Comparison of ENCODE assay signal across 8 cellular contexts in the genomic region with DNA sequence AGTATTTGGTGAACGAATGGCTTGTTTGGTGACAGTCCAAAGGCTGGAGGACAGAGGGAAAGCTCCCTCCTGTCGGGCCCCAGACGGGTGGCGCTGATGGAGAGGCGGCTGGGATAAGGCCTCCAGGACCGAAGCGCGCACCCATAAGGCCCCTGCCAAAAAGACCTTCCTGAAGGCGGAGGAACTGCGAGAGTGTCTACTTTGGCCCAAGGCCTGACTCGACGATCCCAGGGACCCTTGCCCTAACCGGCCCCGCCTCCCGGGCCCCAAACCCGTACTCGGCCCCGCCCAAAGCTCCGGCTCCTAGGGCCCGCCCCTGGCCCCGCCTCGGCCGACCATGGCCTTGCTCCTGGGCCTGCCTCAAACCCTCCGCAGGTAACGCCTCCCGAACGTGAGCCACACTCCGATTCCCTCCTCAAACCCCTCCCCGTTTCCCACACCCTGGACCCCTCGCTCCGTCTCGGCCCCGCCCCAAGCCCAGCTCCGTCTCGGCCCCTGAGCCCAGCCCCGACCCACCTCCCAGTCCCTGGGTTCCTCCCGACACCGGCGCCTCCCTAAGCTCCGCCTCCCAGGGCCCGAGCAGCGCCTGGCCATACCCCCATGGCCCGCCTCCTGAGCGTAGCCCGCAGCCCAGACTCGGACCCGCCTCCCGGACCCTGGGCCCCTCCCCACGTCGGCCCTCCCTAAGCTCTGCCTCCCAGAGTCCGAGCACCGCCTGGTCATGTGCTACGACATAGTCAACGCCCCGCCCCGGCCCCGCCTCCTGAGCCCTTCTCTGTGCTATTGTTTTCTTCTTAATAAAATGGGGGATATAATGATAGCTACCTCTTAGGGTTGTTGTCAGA.
DNase-seq lines count a peak whose midpoint lies in the region; ATAC-seq, FAIRE-seq and TF ChIP-seq lines count a peak whose summit lies in the region.

No MANE protein-coding gene starts in this region.

- no peaks in the 10 kb centered on the region for H3K36me3 Mint-ChIP-seq in brain

- intact Hi-C loops in sciatic nerve (cut with DNase I), result no loop called here

- H3K27ac ChIP-seq in iPS DF 6.9 (ENCODE audit: low read length), result no peak overlapping the region

- peak overlapping the region; percentile 39 to 93 (median 78) for H3K27ac Mint-ChIP-seq in brain

- FAIRE-seq in TTC549 (lab: Jason Lieb, UNC), result peak; percentile 67
- no peak for FAIRE-seq in D721Med (lab: Jason Lieb, UNC)

- H3K9me3 Mint-ChIP-seq in brain, result peaks cover 0 to 5% (median 0%) of the 10 kb centered on the region in 5 experiments

- H3K4me1 Mint-ChIP-seq in brain, result peaks cover 28% of the 10 kb centered on the region

- WGBS in iPS DF 6.9 (ENCODE audit: insufficient coverage, insufficient read length), result no CpG with 5 or more reads among the region's 57 CpGs

- H3K36me3 ChIP-seq in iPS DF 6.9 (ENCODE audit: control insufficient read depth, insufficient read depth, low read length), result no peaks in the 10 kb centered on the region

- H3K4me3 ChIP-seq in GM12875 (ENCODE audit: low read depth, low read length) (peak overlapping the region; percentile 36), iPS DF 6.9 (ENCODE audit: low read length) (peak overlapping the region; percentile 32; the same call in 1 of the 2 replicates)

- no peaks in the 10 kb centered on the region for H3K9me3 ChIP-seq in iPS DF 6.9 (ENCODE audit: control insufficient read depth, insufficient read depth, low read length)

- ATAC-seq in HG02798 (IDR thresholded peaks at IDR 0.05; ENCODE audit: poor library complexity, unreplicated experiment) (peak; percentile 100), sciatic nerve (peak; percentile 100)

- no peaks in the 10 kb centered on the region; the same call in 1 of the 2 replicates for H3K4me1 ChIP-seq in iPS DF 6.9 (ENCODE audit: control insufficient read depth, insufficient read depth, low read length)

- no peak for TF ChIP-seq CTCF in GM12875 (IDR thresholded peaks at IDR 0.05; ENCODE audit: borderline replicate concordance, insufficient read depth, low read depth, low read length)
- TF ChIP-seq CTCF in brain (conservative IDR thresholded peaks at IDR 0.05), result no peak
- no peak for TF ChIP-seq CTCF in D721Med (IDR thresholded peaks at IDR 0.05; ENCODE audit: insufficient read depth, missing control alignments)

- DNase-seq in NCI-H146 (lab: John Stamatoyannopoulos, UW) (peak; percentile 96), iPS DF 6.9 (ENCODE audit: low read depth, low spot score) (peak; percentile 90), sciatic nerve (ENCODE audit: low spot score) (peak; percentile 98), D721Med (ENCODE audit: insufficient read length, low spot score) (no peak)

- H3K4me3 Mint-ChIP-seq in brain, result peak overlapping the region; percentile 76 to 86 (median 82)

- no peaks in the 10 kb centered on the region for H3K27me3 ChIP-seq in iPS DF 6.9 (ENCODE audit: control insufficient read depth, insufficient read depth, low read length)

- peaks cover 5% of the 10 kb centered on the region for H3K27me3 Mint-ChIP-seq in brain
